In genomic region chrX:29792335-29792734, GRCh38 we compare ENCODE assay signal across 12 cellular contexts.
"Had no signal": no experiment of that assay in that cellular context is flagged by ENCODE, and none has a peak within 500 bp of the region (broad histone marks: within the 10 kb centered on the region; RNA-seq: fewer than 3 reads in every experiment).

No MANE protein-coding gene starts in this region.

- H3K4me2 ChIP-seq: KMS-11 had no signal

- H3K9ac ChIP-seq: GM23248, KMS-11 had no signal

- H3K4me3 Mint-ChIP-seq: HFFc6, IgD-negative memory B cell had no signal

- DNase-seq: GM23248, GOT3, H7, HFFc6, Karpas-422, KBM-7 had no signal

- H2AFZ ChIP-seq: GM23248 had no signal

- ATAC-seq: HCT116, HepG2 had no signal

- H3K9me3 ChIP-seq: HAP-1 had no signal

- H3K9me3 Mint-ChIP-seq: HFFc6, IgD-negative memory B cell had no signal

- H3K27me3 Mint-ChIP-seq: IgD-negative memory B cell had no signal

- H3K4me1 Mint-ChIP-seq: IgD-negative memory B cell had no signal

- FAIRE-seq: HepG2 had no signal

- H3K36me3 ChIP-seq: HAP-1 had no signal

- H3K36me3 Mint-ChIP-seq: IgD-negative memory B cell had no signal

- H3K4me3 ChIP-seq: GM23248, HAP-1 had no signal

- H3K27ac Mint-ChIP-seq: HFFc6, IgD-negative memory B cell had no signal

- H3K27ac ChIP-seq: GM23248, HL-60, KMS-11 had no signal
